In the genomic region with DNA sequence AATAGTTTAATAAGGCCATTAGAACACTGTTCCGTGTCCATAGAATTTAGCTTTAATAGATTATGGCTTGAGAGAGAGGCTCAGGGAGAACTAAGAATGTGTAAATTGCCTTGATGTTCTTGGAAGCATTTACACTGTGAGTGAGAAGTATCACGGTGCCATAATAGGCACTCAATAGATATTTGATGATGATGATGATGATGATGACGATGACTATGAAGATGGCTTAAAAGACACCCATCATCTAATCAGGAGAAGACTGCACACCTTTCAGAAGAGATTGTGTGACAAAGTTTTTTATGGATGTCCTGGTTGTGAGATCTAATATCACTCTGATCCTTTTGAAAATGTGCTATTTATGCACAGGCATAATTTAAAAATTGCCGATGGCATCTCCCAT, we compare ENCODE assay signal across 29 cellular contexts.
"Had no signal": no experiment of that assay in that cellular context is flagged by ENCODE, and none has a peak within 500 bp of the region (broad histone marks: within the 10 kb centered on the region; RNA-seq: fewer than 3 reads in every experiment).

No MANE protein-coding gene starts in this region.

- H3K27me3 Mint-ChIP-seq: dendritic cell treated with granulocyte-macrophage colony-stimulating factor and Interleukin-4, amounts not matched to agents 40 ng/mL and 50 ng/mL, for 4 days; effector memory CD8-positive, alpha-beta T cell had no signal

- H3K9me3 ChIP-seq: colonic mucosa, esophagus muscularis mucosa, esophagus squamous epithelium, gastrocnemius medialis, gastroesophageal sphincter, heart left ventricle, heart right ventricle had no signal

- H3K4me3 ChIP-seq: colonic mucosa, coronary artery, dorsolateral prefrontal cortex, esophagus muscularis mucosa, esophagus squamous epithelium, gastrocnemius medialis, gastroesophageal sphincter, heart left ventricle, heart right ventricle had no signal

- H3K4me1 ChIP-seq: colonic mucosa, foreskin keratinocyte had no signal

- H3K27ac Mint-ChIP-seq: dendritic cell treated with granulocyte-macrophage colony-stimulating factor and Interleukin-4, amounts not matched to agents 40 ng/mL and 50 ng/mL, for 4 days; effector memory CD8-positive, alpha-beta T cell; endodermal cell had no signal

- H3K27me3 ChIP-seq: colonic mucosa, esophagus muscularis mucosa, esophagus squamous epithelium, foreskin keratinocyte, gastrocnemius medialis, gastroesophageal sphincter, heart left ventricle, heart right ventricle had no signal

- H3K27ac ChIP-seq: colonic mucosa, coronary artery, dorsolateral prefrontal cortex, epithelial cell of prostate, esophagus muscularis mucosa, esophagus squamous epithelium, foreskin keratinocyte, gastrocnemius medialis, gastroesophageal sphincter, heart left ventricle, heart right ventricle had no signal

- FAIRE-seq: colon, endometrium, endothelial cell of umbilical vein, frontal cortex had no signal

- H3K36me3 ChIP-seq: colonic mucosa, gastrocnemius medialis had no signal

- DNase-seq: colonic mucosa; cortex of kidney; dermis blood vessel endothelial cell; dorsolateral prefrontal cortex; effector CD4-positive, alpha-beta T cell; effector CD8-positive, alpha-beta T cell; effector memory CD4-positive, alpha-beta T cell; effector memory CD8-positive, alpha-beta T cell; endodermal cell; erythroblast; esophagus squamous epithelium; foreskin fibroblast; foreskin keratinocyte; foreskin melanocyte; gastrocnemius medialis; glutamatergic neuron; head of caudate nucleus; heart left ventricle; heart right ventricle had no signal

- ATAC-seq: effector memory CD8-positive, alpha-beta T cell; esophagus mucosa; foreskin keratinocyte; gastrocnemius medialis; gastroesophageal sphincter; heart left ventricle; heart right ventricle had no signal

- H3K4me3 Mint-ChIP-seq: dendritic cell treated with granulocyte-macrophage colony-stimulating factor and Interleukin-4, amounts not matched to agents 40 ng/mL and 50 ng/mL, for 4 days; effector memory CD8-positive, alpha-beta T cell; endodermal cell had no signal

- H3K9me3 Mint-ChIP-seq: dendritic cell treated with granulocyte-macrophage colony-stimulating factor and Interleukin-4, amounts not matched to agents 40 ng/mL and 50 ng/mL, for 4 days; effector memory CD8-positive, alpha-beta T cell; endodermal cell had no signal
